8 cellular contexts compared by ENCODE assay signal in genomic region chr12:14664434-14665023, GRCh38. TPM values are rescaled to one million over a fixed set of nuclear protein-coding genes. Genes with fewer than 3 reads are reported as not detected.
DNase-seq lines count a peak whose midpoint lies in the region; ATAC-seq and TF ChIP-seq lines count a peak whose summit lies in the region.

No MANE protein-coding gene starts in this region.

- H3K9me3 ChIP-seq in IMR-90 (ENCODE audit: control insufficient read depth, insufficient read depth, low read length) (no peaks in the 10 kb centered on the region), PC-9 (ENCODE audit: insufficient read depth, low read depth) (no peaks in the 10 kb centered on the region), lung (ENCODE audit: control insufficient read depth in 2 of 2, insufficient read depth in 1 of 2, low read length in 1 of 2) (no peaks in the 10 kb centered on the region)

- POLR2A ChIA-PET in IMR-90 (lab: Charles Lee; ENCODE audit: unreplicated experiment), result no interaction called here
- POLR2A ChIA-PET in PC-9 (lab: Charles Lee; ENCODE audit: unreplicated experiment), result no interaction called here

- DNase-seq in activated CD8-positive, alpha-beta memory T cell treated with anti-CD3 and anti-CD28 coated beads, Interleukin-2, amount 50 U/mL, for 4 hours, result peak; percentile 30
- DNase-seq in activated CD8-positive, alpha-beta memory T cell treated with anti-CD3 and anti-CD28 coated beads for 24 hours, result no peak
- DNase-seq in IMR-90 (peak; percentile 35), PC-9 (peak; percentile 37 to 45), cerebellum (ENCODE audit: low spot score) (peak; percentile 24), lung (ENCODE audit: low spot score) (no peak), OCI-M2 (lab: John Stamatoyannopoulos, UW; ENCODE audit: unreplicated experiment) (no peak)

- TF ChIP-seq POLR2A in IMR-90 (IDR thresholded peaks at IDR 0.05; ENCODE audit: low read depth, low read length), result no peak

- H2BK120ac ChIP-seq in IMR-90 (ENCODE audit: low read depth, low read length), result no peak overlapping the region

- no peak overlapping the region for H2BK20ac ChIP-seq in IMR-90 (ENCODE audit: low read depth, low read length)

- dilution Hi-C loops in IMR-90 (cut with HindIII; ENCODE audit: low sequenced_read_pairs, unreplicated experiment), result no loop called here

- no peaks in the 10 kb centered on the region for H3K79me2 ChIP-seq in PC-9 (ENCODE audit: low read depth)

- H3K27me3 ChIP-seq in IMR-90 (ENCODE audit: control insufficient read depth, insufficient read depth, low read length) (no peaks in the 10 kb centered on the region), PC-9 (ENCODE audit: insufficient read depth, low read depth) (no peaks in the 10 kb centered on the region), lung (ENCODE audit: control insufficient read depth, insufficient read depth) (no peaks in the 10 kb centered on the region)

- H3K4me3 ChIP-seq in IMR-90 (ENCODE audit: insufficient read depth, low read depth, low read length), result no peak overlapping the region
- no peak overlapping the region for H3K4me3 ChIP-seq in PC-9
- H3K4me3 ChIP-seq in lung, result no peak overlapping the region

- H3K4me1 ChIP-seq in IMR-90 (ENCODE audit: control insufficient read depth, insufficient read depth, low read length), result no peaks in the 10 kb centered on the region
- H3K4me1 ChIP-seq in PC-9 (replicated peaks; ENCODE audit: insufficient read depth), result no peaks in the 10 kb centered on the region
- no peaks in the 10 kb centered on the region for H3K4me1 ChIP-seq in lung (ENCODE audit: control insufficient read depth in 2 of 2, insufficient read depth in 2 of 2, low read length in 2 of 2)

- H3K4me2 ChIP-seq in IMR-90 (ENCODE audit: low read depth, low read length) (no peak overlapping the region), PC-9 (no peak overlapping the region)

- H3K4ac ChIP-seq in IMR-90 (ENCODE audit: low read depth, low read length), result no peak overlapping the region

- H2AK5ac ChIP-seq in IMR-90 (ENCODE audit: low read depth, low read length), result no peak overlapping the region

- no peak overlapping the region for H3K23ac ChIP-seq in IMR-90 (ENCODE audit: low read depth, low read length)

- H3K9ac ChIP-seq in IMR-90 (ENCODE audit: low read depth, low read length), result no peak overlapping the region

- H3K79me1 ChIP-seq in IMR-90 (ENCODE audit: low read depth in 1 of 2, low read length in 2 of 2), result no peaks in the 10 kb centered on the region

- H4K20me1 ChIP-seq in IMR-90 (ENCODE audit: insufficient read depth, low read length) (no peaks in the 10 kb centered on the region), PC-9 (ENCODE audit: insufficient read depth) (no peaks in the 10 kb centered on the region)

- H3K36me3 ChIP-seq in IMR-90 (ENCODE audit: control insufficient read depth, insufficient read depth, low read length), result no peaks in the 10 kb centered on the region
- no peaks in the 10 kb centered on the region for H3K36me3 ChIP-seq in PC-9 (ENCODE audit: low read depth)
- no peaks in the 10 kb centered on the region for H3K36me3 ChIP-seq in lung (ENCODE audit: control insufficient read depth in 2 of 2, insufficient read depth in 2 of 2, low read length in 2 of 2)

- CTCF ChIA-PET in IMR-90 (lab: Yijun Ruan, JAX), result interaction anchor here (2.2 kb wide), 1 partner anchor 427 kb away, joined by 6 read pairs; no protein-coding TSS in a partner anchor
- CTCF ChIA-PET in PC-9 (lab: Charles Lee), result no interaction called here

- no peak overlapping the region for H3K56ac ChIP-seq in IMR-90 (ENCODE audit: extremely low read depth, insufficient read depth, low read length)

- TF ChIP-seq CTCF in IMR-90 (conservative IDR thresholded peaks at IDR 0.05; ENCODE audit: low read depth, low read length) (peak; percentile 67), PC-9 (conservative IDR thresholded peaks at IDR 0.05) (peak; percentile 79), lung (IDR thresholded peaks at IDR 0.05; ENCODE audit: control extremely low read depth, extremely low read depth) (peak; percentile 52)

- no peak overlapping the region for H4K5ac ChIP-seq in IMR-90 (ENCODE audit: low read depth, low read length)

- no peaks in the 10 kb centered on the region for H3F3A ChIP-seq in PC-9 (ENCODE audit: insufficient read depth, low read depth)

- intact Hi-C loops in IMR-90 (cut with micrococcal nuclease) (loop anchor here (1.0 kb wide), 2 partner anchors 426 to 478 kb away; no protein-coding TSS in a partner anchor), PC-9 (cut with micrococcal nuclease; ENCODE audit: unreplicated experiment) (loop anchor here (1.0 to 5.0 kb wide), 4 partner anchors 150 to 478 kb away; partner anchors contain the start of gene ATF7IP)

- H3K27ac ChIP-seq in IMR-90 (ENCODE audit: insufficient read depth, low read length) (no peak overlapping the region), PC-9 (no peak overlapping the region), lung (ENCODE audit: low read depth in 1 of 2, low read length in 1 of 2) (no peak overlapping the region)

- no peak overlapping the region for H2AFZ ChIP-seq in IMR-90 (replicated peaks; ENCODE audit: low read length, poor library complexity)
- no peak overlapping the region for H2AFZ ChIP-seq in PC-9

- TF ChIP-seq RAD21 in IMR-90 (IDR thresholded peaks at IDR 0.05; ENCODE audit: low read length), result peak; percentile 70

- no peak overlapping the region for H2BK5ac ChIP-seq in IMR-90 (ENCODE audit: low read depth, low read length, poor library complexity, severe bottlenecking)

- ATAC-seq in IMR-90 (ENCODE audit: low read depth), result peak; percentile 72; the same call in 1 of the 2 replicates
- ATAC-seq in lung (ENCODE audit: insufficient read depth, low FRiP score), result peak; percentile 62
- ATAC-seq in HG02840 (IDR thresholded peaks at IDR 0.05; ENCODE audit: low FRiP score, unreplicated experiment), result no peak

- in situ Hi-C loops in IMR-90 (cut with MboI; ENCODE audit: low sequenced_read_pairs), result no loop called here

- H3K14ac ChIP-seq in IMR-90 (replicated peaks; ENCODE audit: low read depth, low read length), result no peak overlapping the region

- BruUV-seq in IMR-90 (replicated peaks; lab: Mats Ljungman, UMichigan), result no TSS peak
- BruUV-seq in PC-9 (replicated peaks; lab: Mats Ljungman, UMichigan), result no TSS peak

- no peak overlapping the region for H2BK15ac ChIP-seq in IMR-90 (ENCODE audit: low read depth, low read length)

- H2AK9ac ChIP-seq in IMR-90 (replicated peaks; ENCODE audit: low read depth, low read length, poor library complexity), result no peak overlapping the region

- no peak overlapping the region for H3K18ac ChIP-seq in IMR-90 (ENCODE audit: low read depth, low read length)

- H4K8ac ChIP-seq in IMR-90 (ENCODE audit: low read depth in 2 of 2, low read length in 2 of 2), result no peak overlapping the region

- H3K9me1 ChIP-seq in IMR-90 (ENCODE audit: insufficient read depth, low read length), result no peaks in the 10 kb centered on the region

- H3K9me2 ChIP-seq in PC-9 (ENCODE audit: insufficient read depth), result no peaks in the 10 kb centered on the region

- no CpG with 5 or more reads among the region's 7 CpGs for WGBS in IMR-90 (ENCODE audit: extremely low coverage in 2 of 2, insufficient read length in 1 of 2), 2 experiments
- 67 to 69% methylated on average over 7 of the region's 7 CpGs for WGBS in lung, 2 donors

- no peak overlapping the region for H4K91ac ChIP-seq in IMR-90 (ENCODE audit: insufficient read depth, low read depth, low read length)

TF ChIP-seq in IMR-90, 13 proteins besides CTCF, POLR2A, EP300 and RAD21:
- TF ChIP-seq MXI1 (IDR thresholded peaks at IDR 0.05; ENCODE audit: borderline replicate concordance, low read depth, low read length) (no peak), SMC3 (IDR thresholded peaks at IDR 0.05; ENCODE audit: low read depth, low read length) (peak; percentile 65), RCOR1 (IDR thresholded peaks at IDR 0.05; ENCODE audit: insufficient replicate concordance, low read length) (no peak), FOS (IDR thresholded peaks at IDR 0.05; ENCODE audit: low read depth, low read length) (no peak)
TF ChIP-seq in IMR-90: peak in this region for 1.

RNA-seq across cellular contexts. Expression of gene GUCY2C, which starts 31.9 kb away (rescaled TPM):
- not detected in 2 replicates for total RNA-seq in IMR-90 (2012; rRNA removed)
- not detected in 2 replicates for polyA plus RNA-seq in IMR-90 (2012; rRNA removed)
- not detected in 2 replicates for polyA plus RNA-seq in IMR-90 (2012; cell fraction: cytosol; rRNA removed)
- not detected in 2 replicates for polyA plus RNA-seq in IMR-90 (2012; cell fraction: nucleus; rRNA removed; ENCODE audit: low replicate concordance)
- total RNA-seq in PC-9 (2021), result not detected in 2 replicates
- 0.09 TPM for total RNA-seq in cerebellum
- not detected for total RNA-seq in lung
- polyA plus RNA-seq in lung, result under 1 TPM in 1 of 2 donors, not detected in 1; 0.02 TPM

Comparison
In these comparisons a context has a peak if more than half of its experiments do, and no peak if none do; other contexts are left out.
1. DNase-seq: peak in activated CD8-positive, alpha-beta memory T cell treated with anti-CD3 and anti-CD28 coated beads, Interleukin-2, amount 50 U/mL, for 4 hours (single experiment), IMR-90 (single experiment), PC-9 (2 of 2) and cerebellum (single experiment); none in activated CD8-positive, alpha-beta memory T cell treated with anti-CD3 and anti-CD28 coated beads for 24 hours (single experiment), lung (single experiment) and OCI-M2 (single experiment).
2. Peak in every context shown above with its lines, with median percentiles within 50 percentile points of each other: CTCF ChIP-seq.